ENCODE assay signal across 18 cellular contexts in genomic region chr1:110626890-110627289, GRCh38. TPM values are rescaled to one million over a fixed set of nuclear protein-coding genes. Genes with fewer than 3 reads are reported as not detected.
"Had no signal": no experiment of that assay in that cellular context is flagged by ENCODE, and none has a peak within 500 bp of the region (broad histone marks: within the 10 kb centered on the region; RNA-seq: fewer than 3 reads in every experiment).

No MANE protein-coding gene starts in this region.

- ATAC-seq: left ventricle myocardium superior, psoas muscle had no signal

- H3K9me3 ChIP-seq: psoas muscle, sigmoid colon had no signal

- H3K27ac Mint-ChIP-seq: activated T-helper 2 cell treated with anti-CD3 and anti-CD28 coated beads, Interferon-gamma antibody, Interleukin-2, Interleukin-4, amounts not matched to agents 10 μg/mL and 5 μg/mL and 100 μg/mL, durations not matched to agents 14 hours and 24 hours and 36 hours; nephron had no signal

- H3K36me3 ChIP-seq: sigmoid colon had no signal

- H3K4me1 ChIP-seq: psoas muscle, sigmoid colon had no signal

- H3K4me3 ChIP-seq: psoas muscle, sigmoid colon had no signal

- H3K27me3 ChIP-seq: sigmoid colon had no signal

- H3K4me1 Mint-ChIP-seq: nephron had no signal

- H3K27ac ChIP-seq: epithelial cell of prostate, psoas muscle, sigmoid colon had no signal

- H3K9me3 Mint-ChIP-seq: nephron had no signal

- DNase-seq: activated CD4-positive, alpha-beta T cell treated with anti-CD3 and anti-CD28 coated beads for 1 hour; caudate nucleus; cortex of kidney; effector memory CD4-positive, alpha-beta T cell; left ventricle myocardium superior; mesenchymal stem cell; occipital lobe; psoas muscle; SIG-M5; sigmoid colon; stimulated activated naive CD4-positive, alpha-beta T cell; substantia nigra; T-helper 9 cell; trophoblast cell had no signal

- H3K4me3 Mint-ChIP-seq: nephron had no signal

RNA-seq across cellular contexts. Expression of gene KCNA2, which starts 20.7 kb away (rescaled TPM):
- total RNA-seq: kidney epithelial cell had no signal

RNA-seq across cellular contexts. Expression of gene KCNA3, which starts 47.9 kb away (rescaled TPM):
- polyA plus RNA-seq: psoas muscle had no signal
